14 cellular contexts compared by ENCODE assay signal in genomic region chr7:55476852-55477780, GRCh38.
DNase-seq lines count a peak whose midpoint lies in the region; TF ChIP-seq lines count a peak whose summit lies in the region.
"Had no signal": no experiment of that assay in that cellular context is flagged by ENCODE, and none has a peak within 500 bp of the region (broad histone marks: within the 10 kb centered on the region; RNA-seq: fewer than 3 reads in every experiment).

No MANE protein-coding gene starts in this region.

- dilution Hi-C loops in mammary epithelial cell (cut with HindIII; ENCODE audit: low sequenced_read_pairs) = no loop called here

- H3K4me3 ChIP-seq in adipocyte (ENCODE audit: low read length) (peak overlapping the region; percentile 53), mammary epithelial cell (replicated peaks in 1 of 3; ENCODE audit: insufficient read depth in 1 of 3, low read depth in 2 of 3, low read length in 3 of 3) (no peak overlapping the region)
- H3K4me3 ChIP-seq: lung, ovary had no signal

- no peaks in the 10 kb centered on the region for H3K79me2 ChIP-seq in mammary epithelial cell (ENCODE audit: insufficient read depth, low read length)

- H4K20me1 ChIP-seq in mammary epithelial cell (ENCODE audit: insufficient read depth, low read length) = no peaks in the 10 kb centered on the region

- H3K9me3 ChIP-seq in adipocyte (ENCODE audit: control insufficient read depth, low read length) (no peaks in the 10 kb centered on the region), mammary epithelial cell (replicated peaks; ENCODE audit: insufficient read depth, low read length) (no peaks in the 10 kb centered on the region)
- H3K9me3 ChIP-seq: ovary had no signal

- H3K4me1 ChIP-seq in adipocyte (ENCODE audit: control insufficient read depth, insufficient read depth, low read length) (peaks cover 24% of the 10 kb centered on the region), mammary epithelial cell (ENCODE audit: insufficient read depth, low read length) (peaks cover 11% of the 10 kb centered on the region)

- CTCF ChIA-PET in mammary epithelial cell (lab: Charles Lee; ENCODE audit: low non-redundant PET) = no interaction called here

- H3K36me3 Mint-ChIP-seq in activated naive CD4-positive, alpha-beta T cell treated with anti-CD3 and anti-CD28 coated beads, Interleukin-2, amount 50 U/mL, for 24 hours = peaks cover 18% of the 10 kb centered on the region
- no peaks in the 10 kb centered on the region for H3K36me3 Mint-ChIP-seq in type B pancreatic cell

- BruUV-seq in mammary epithelial cell (replicated peaks; lab: Mats Ljungman, UMichigan) = no TSS peak

- H3K4me3 Mint-ChIP-seq in activated naive CD4-positive, alpha-beta T cell treated with anti-CD3 and anti-CD28 coated beads, Interleukin-2, amount 50 U/mL, for 24 hours = peak overlapping the region; percentile 51
- H3K4me3 Mint-ChIP-seq in type B pancreatic cell = peak overlapping the region; percentile 0
- H3K4me3 Mint-ChIP-seq: activated naive CD8-positive, alpha-beta T cell treated with anti-CD3 and anti-CD28 coated beads, Interleukin-2, amount 10 ng/mL, durations not matched to agents 7 days and 5 days had no signal

- DNase-seq in activated naive CD4-positive, alpha-beta T cell treated with Interleukin-2 at 50 U/mL for 16 hours = no peak
- DNase-seq in adipocyte (ENCODE audit: low read depth) (no peak), islet precursor cell (peak; percentile 41), type B pancreatic cell (ENCODE audit: extremely low spot score, unreplicated experiment) (no peak), mammary epithelial cell (no peak), hepatic stellate cell (ENCODE audit: low spot score) (no peak), NCI-H510A (lab: John Stamatoyannopoulos, UW) (no peak)
- DNase-seq: activated CD4-positive, alpha-beta T cell treated with anti-CD3 and anti-CD28 coated beads for 4 hours; activated naive CD8-positive, alpha-beta T cell treated with anti-CD3 and anti-CD28 coated beads, Interleukin-2, amount 10 ng/mL, durations not matched to agents 7 days and 5 days; DMS79 treated with DMSO at 0.1 percent for 48 hours; NCI-H1048; ovary had no signal

- TF ChIP-seq CTCF in type B pancreatic cell (conservative IDR thresholded peaks at IDR 0.05) (no peak), mammary epithelial cell (conservative IDR thresholded peaks at IDR 0.05 in 1 of 2, IDR thresholded peaks at IDR 0.05 in 1 of 2; ENCODE audit: extremely low read depth in 1 of 2, insufficient read depth in 1 of 2, low read depth in 1 of 2, low read length in 2 of 2) (no peak)

- no peaks in the 10 kb centered on the region for H3K27me3 ChIP-seq in adipocyte (replicated peaks; ENCODE audit: control insufficient read depth, insufficient read depth, low read length)
- no peaks in the 10 kb centered on the region for H3K27me3 ChIP-seq in mammary epithelial cell (ENCODE audit: insufficient read depth, low read length)
- H3K27me3 ChIP-seq: ovary had no signal

- peak overlapping the region; percentile 95 for H3K27ac Mint-ChIP-seq in activated naive CD4-positive, alpha-beta T cell treated with anti-CD3 and anti-CD28 coated beads, Interleukin-2, amount 50 U/mL, for 24 hours
- H3K27ac Mint-ChIP-seq in type B pancreatic cell = peak overlapping the region; percentile 0
- H3K27ac Mint-ChIP-seq: activated naive CD8-positive, alpha-beta T cell treated with anti-CD3 and anti-CD28 coated beads, Interleukin-2, amount 10 ng/mL, durations not matched to agents 7 days and 5 days had no signal

- H3K27me3 Mint-ChIP-seq in activated naive CD4-positive, alpha-beta T cell treated with anti-CD3 and anti-CD28 coated beads, Interleukin-2, amount 50 U/mL, for 24 hours = no peaks in the 10 kb centered on the region
- H3K27me3 Mint-ChIP-seq in type B pancreatic cell = no peaks in the 10 kb centered on the region
- H3K27me3 Mint-ChIP-seq: activated naive CD8-positive, alpha-beta T cell treated with anti-CD3 and anti-CD28 coated beads, Interleukin-2, amount 10 ng/mL, durations not matched to agents 7 days and 5 days had no signal

- in situ Hi-C loops in mammary epithelial cell (cut with MboI; ENCODE audit: low sequenced_read_pairs in 2 of 2) = no loop called here

- no peak overlapping the region for H2AFZ ChIP-seq in mammary epithelial cell (ENCODE audit: low read depth, low read length)

- 95% methylated on average over 19 of the region's 19 CpGs for WGBS in mammary epithelial cell (ENCODE audit: low coverage, missing lambda C conversion rate)

- H3K4me2 ChIP-seq in mammary epithelial cell (ENCODE audit: insufficient read depth, low read depth, low read length) = no peak overlapping the region

- intact Hi-C loops in mammary epithelial cell (cut with micrococcal nuclease) = no loop called here

- H3K9me3 Mint-ChIP-seq in activated naive CD4-positive, alpha-beta T cell treated with anti-CD3 and anti-CD28 coated beads, Interleukin-2, amount 50 U/mL, for 24 hours = no peaks in the 10 kb centered on the region
- H3K9me3 Mint-ChIP-seq in type B pancreatic cell = no peaks in the 10 kb centered on the region
- H3K9me3 Mint-ChIP-seq: activated naive CD8-positive, alpha-beta T cell treated with anti-CD3 and anti-CD28 coated beads, Interleukin-2, amount 10 ng/mL, durations not matched to agents 7 days and 5 days had no signal

- no peak overlapping the region for H3K27ac ChIP-seq in mammary epithelial cell (ENCODE audit: insufficient read depth, low read depth, low read length)
- H3K27ac ChIP-seq: ovary had no signal

- peaks cover 78% of the 10 kb centered on the region for H3K4me1 Mint-ChIP-seq in activated naive CD4-positive, alpha-beta T cell treated with anti-CD3 and anti-CD28 coated beads, Interleukin-2, amount 50 U/mL, for 24 hours
- no peaks in the 10 kb centered on the region for H3K4me1 Mint-ChIP-seq in type B pancreatic cell (ENCODE audit: unreplicated experiment)

- H3K36me3 ChIP-seq in adipocyte (ENCODE audit: control insufficient read depth, insufficient read depth, low read length, severe bottlenecking) = peaks cover 16% of the 10 kb centered on the region
- H3K36me3 ChIP-seq in mammary epithelial cell (ENCODE audit: insufficient read depth, low read length) = no peaks in the 10 kb centered on the region
- H3K36me3 ChIP-seq: ovary had no signal

- H3K9ac ChIP-seq in adipocyte (ENCODE audit: low read length) = peak overlapping the region; percentile 35
- no peak overlapping the region for H3K9ac ChIP-seq in mammary epithelial cell (ENCODE audit: insufficient read depth, low read length)
